In the genomic region with DNA sequence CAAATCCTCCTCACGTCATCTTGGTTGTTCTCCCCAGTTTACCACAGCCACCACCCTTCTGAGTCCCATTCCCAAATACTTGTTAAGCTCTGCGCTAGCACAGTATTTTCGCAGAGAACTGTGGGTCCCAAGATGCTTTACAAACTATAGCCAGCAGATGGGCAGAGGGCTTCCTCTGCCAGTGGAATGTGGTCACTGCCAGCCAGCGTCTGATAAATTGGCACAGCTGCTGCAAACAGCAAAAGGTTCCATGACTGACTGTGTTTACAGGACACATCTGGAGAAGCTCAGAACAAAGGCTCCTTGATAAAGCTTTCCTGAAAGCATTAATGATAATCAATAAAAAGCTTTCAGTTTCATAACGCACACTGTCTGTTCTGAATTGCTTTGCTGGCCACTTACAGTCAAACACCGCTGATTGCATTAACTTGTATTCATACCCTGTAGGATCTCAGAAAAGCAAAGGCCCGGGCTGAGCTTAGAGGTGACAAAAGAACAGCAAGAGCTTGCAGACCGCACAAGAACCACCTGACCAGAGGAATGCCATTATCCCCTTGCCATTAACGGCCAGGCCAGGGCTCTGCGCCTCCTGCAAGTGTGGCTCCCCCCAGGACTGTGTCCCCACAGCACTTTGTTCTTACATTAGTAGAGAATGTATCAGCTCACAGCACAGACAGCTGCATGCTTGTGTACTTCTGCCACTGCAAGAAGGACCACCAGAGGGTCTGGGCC, we compare ENCODE assay signal across 17 cellular contexts.
DNase-seq lines count a peak whose midpoint lies in the region; FAIRE-seq and TF ChIP-seq lines count a peak whose summit lies in the region.
"Had no signal": no experiment of that assay in that cellular context is flagged by ENCODE, and none has a peak within 500 bp of the region (broad histone marks: within the 10 kb centered on the region; RNA-seq: fewer than 3 reads in every experiment).

No MANE protein-coding gene starts in this region.

- H3K9me3 ChIP-seq in muscle layer of duodenum (ENCODE audit: control insufficient read depth in 1 of 2, low read length in 2 of 2) (no peaks in the 10 kb centered on the region), transverse colon (no peaks in the 10 kb centered on the region)
- H3K9me3 ChIP-seq: Caco-2 had no signal

- H3K36me3 ChIP-seq in muscle layer of duodenum (ENCODE audit: control insufficient read depth in 1 of 2, insufficient read depth in 2 of 2, low read length in 2 of 2) = peaks cover 28 to 36% of the 10 kb centered on the region in 2 donors
- peaks cover 0 to 17% (median 7%) of the 10 kb centered on the region in 4 donors for H3K36me3 ChIP-seq in transverse colon

- FAIRE-seq in RCC 7860 (lab: Jason Lieb, UNC) = no peak
- FAIRE-seq: endometrium had no signal

- TF ChIP-seq CTCF in transverse colon (IDR thresholded peaks at IDR 0.05) = peak in 1 of 5 experiments; percentile 27

- in situ Hi-C loops in transverse colon (cut with MboI; ENCODE audit: low pct_ligation_motif_present in 1 of 4, low pct_unique_long_range_greater_than_20kb in 1 of 4, low sequenced_read_pairs in 3 of 4) = no loop called here

- H3K4me1 ChIP-seq in muscle layer of duodenum (ENCODE audit: control insufficient read depth in 1 of 2, insufficient read depth in 2 of 2, low read length in 2 of 2) = peaks cover 4 to 10% of the 10 kb centered on the region in 2 donors
- H3K4me1 ChIP-seq in transverse colon = peaks cover 0 to 8% (median 3%) of the 10 kb centered on the region in 4 donors

- H3K4me3 ChIP-seq in muscle layer of duodenum (ENCODE audit: low read depth in 1 of 2, low read length in 2 of 2) (no peak overlapping the region), transverse colon (no peak overlapping the region)

- intact Hi-C loops in transverse colon (cut with DNase I; ENCODE audit: low total_unique reads) = loop anchor here (10.0 kb wide), 2 partner anchors 121 to 171 kb away; a partner anchor contains a TSS

- TF ChIP-seq POLR2A in transverse colon (IDR thresholded peaks at IDR 0.05) = no peak
- no peak for TF ChIP-seq POLR2A in erythroblast (IDR thresholded peaks at IDR 0.05; ENCODE audit: low read length)

- no peak for TF ChIP-seq EP300 in transverse colon (IDR thresholded peaks at IDR 0.05; ENCODE audit: low read depth)

- 71 to 72% methylated on average over 8 to 10 of the region's 10 CpGs for whole genome bisulfite sequencing in transverse colon (ENCODE audit: low coverage in 1 of 2), 2 donors

- DNase-seq in NCI-H2107 treated with DMSO at 0.1 percent for 48 hours (lab: John Stamatoyannopoulos, UW; ENCODE audit: unreplicated experiment) (peak; percentile 13), NCI-H2107 (lab: John Stamatoyannopoulos, UW) (no peak), foreskin melanocyte (peak; percentile 60), transverse colon (no peak), erythroblast (lab: John Stamatoyannopoulos, UW) (no peak), RCC 7860 (ENCODE audit: low spot score) (no peak), NCI-H128 (lab: John Stamatoyannopoulos, UW; ENCODE audit: unreplicated experiment) (no peak)
- DNase-seq: 8988T; activated CD8-positive, alpha-beta memory T cell treated with anti-CD3 and anti-CD28 coated beads, Interleukin-2, amount 50 U/mL, for 4 hours; amniotic stem cell; Caco-2; Karpas-422; NCI-H446 treated with DMSO at 0.1 percent for 48 hours; SHP77 had no signal

- H3K27ac ChIP-seq in muscle layer of duodenum (ENCODE audit: low read length) (peak overlapping the region; percentile 60), transverse colon (peak overlapping the region; percentile 6 to 63 (median 26))
- H3K27ac ChIP-seq: VCaP had no signal

- no peaks in the 10 kb centered on the region for H3K27me3 ChIP-seq in muscle layer of duodenum (ENCODE audit: low read depth, low read length)
- H3K27me3 ChIP-seq in transverse colon = no peaks in the 10 kb centered on the region

Comparison
In these comparisons a context has a peak if more than half of its experiments do, and no peak if none do; other contexts are left out.
1. DNase-seq: peak in NCI-H2107 treated with DMSO at 0.1 percent for 48 hours (single experiment) and foreskin melanocyte (single experiment); none in NCI-H2107 (single experiment), transverse colon (single experiment), erythroblast (0 of 2), RCC 7860 (single experiment) and NCI-H128 (single experiment).